2 cellular contexts compared by ENCODE assay signal in genomic region chr10:68333905-68334431, GRCh38.
TF ChIP-seq lines count a peak whose summit lies in the region.

No MANE protein-coding gene starts in this region.

TF ChIP-seq in SK-N-SH, 30 proteins besides CTCF, POLR2A, EP300 and RAD21 (continued from another document):
- TF ChIP-seq, protein P1, sequence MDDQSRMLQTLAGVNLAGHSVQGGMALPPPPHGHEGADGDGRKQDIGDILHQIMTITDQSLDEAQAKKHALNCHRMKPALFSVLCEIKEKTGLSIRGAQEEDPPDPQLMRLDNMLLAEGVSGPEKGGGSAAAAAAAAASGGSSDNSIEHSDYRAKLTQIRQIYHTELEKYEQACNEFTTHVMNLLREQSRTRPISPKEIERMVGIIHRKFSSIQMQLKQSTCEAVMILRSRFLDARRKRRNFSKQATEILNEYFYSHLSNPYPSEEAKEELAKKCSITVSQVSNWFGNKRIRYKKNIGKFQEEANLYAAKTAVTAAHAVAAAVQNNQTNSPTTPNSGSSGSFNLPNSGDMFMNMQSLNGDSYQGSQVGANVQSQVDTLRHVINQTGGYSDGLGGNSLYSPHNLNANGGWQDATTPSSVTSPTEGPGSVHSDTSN (IDR thresholded peaks at IDR 0.05) = peak; percentile 43; the same call in 1 of the 2 replicates
- TF ChIP-seq MEF2A (IDR thresholded peaks at IDR 0.05; ENCODE audit: borderline replicate concordance, low read depth) (no peak), RFX5 (IDR thresholded peaks at IDR 0.05; ENCODE audit: low read length) (no peak), FOSL2 (IDR thresholded peaks at IDR 0.05; ENCODE audit: borderline replicate concordance, low read depth) (no peak), SMC3 (IDR thresholded peaks at IDR 0.05; ENCODE audit: low read depth, low read length) (no peak), JUND (IDR thresholded peaks at IDR 0.05) (no peak), IRF3 (IDR thresholded peaks at IDR 0.05; ENCODE audit: low read depth, low read length) (no peak), CHD2 (IDR thresholded peaks at IDR 0.05; ENCODE audit: low read length, partially characterized antibody) (no peak), RXRA (IDR thresholded peaks at IDR 0.05; ENCODE audit: borderline replicate concordance, low read depth) (no peak)

TF ChIP-seq in SK-N-SH treated with all-trans-retinoic acid at 6 μM for 48 hours, 23 proteins besides CTCF, POLR2A, EP300 and RAD21 (continued from another document):
- TF ChIP-seq PATZ1 (CRISPR knock-in tag; IDR thresholded peaks at IDR 0.05; ENCODE audit: borderline replicate concordance) (no peak), TCF4 (CRISPR knock-in tag; IDR thresholded peaks at IDR 0.05; ENCODE audit: borderline replicate concordance) (no peak), ZFP30 (CRISPR knock-in tag; IDR thresholded peaks at IDR 0.05) (no peak), OSR1 (CRISPR knock-in tag; IDR thresholded peaks at IDR 0.05) (no peak), SNAI2 (CRISPR knock-in tag; IDR thresholded peaks at IDR 0.05) (no peak), CSDC2 (CRISPR knock-in tag; IDR thresholded peaks at IDR 0.05) (no peak), CREB5 (CRISPR knock-in tag; IDR thresholded peaks at IDR 0.05; ENCODE audit: low read depth) (no peak)
